1 cellular context compared by ENCODE assay signal in genomic region chr19:10882108-10882457, GRCh38.
TF ChIP-seq lines count a peak whose summit lies in the region.

No MANE protein-coding gene starts in this region.

TF ChIP-seq in IMR-90, 13 proteins besides CTCF, POLR2A, EP300 and RAD21:
- TF ChIP-seq SMC3 (IDR thresholded peaks at IDR 0.05; ENCODE audit: low read depth, low read length): no peak
- no peak for TF ChIP-seq FOS (IDR thresholded peaks at IDR 0.05; ENCODE audit: low read depth, low read length)
- TF ChIP-seq RFX5 (IDR thresholded peaks at IDR 0.05; ENCODE audit: low read depth, low read length): no peak
- no peak for TF ChIP-seq BHLHE40 (IDR thresholded peaks at IDR 0.05; ENCODE audit: low read depth, low read length)
- TF ChIP-seq CEBPB (IDR thresholded peaks at IDR 0.05; ENCODE audit: low read depth, low read length): no peak
- TF ChIP-seq NFE2L2 (IDR thresholded peaks at IDR 0.05; ENCODE audit: low read depth, low read length): no peak
- no peak for TF ChIP-seq MAZ (IDR thresholded peaks at IDR 0.05; ENCODE audit: borderline replicate concordance, low read depth, low read length)
- no peak for TF ChIP-seq USF2 (IDR thresholded peaks at IDR 0.05; ENCODE audit: low read depth, low read length)
- TF ChIP-seq CHD1 (IDR thresholded peaks at IDR 0.05; ENCODE audit: low read depth, low read length): no peak
- no peak for TF ChIP-seq MXI1 (IDR thresholded peaks at IDR 0.05; ENCODE audit: borderline replicate concordance, low read depth, low read length)
- TF ChIP-seq MAFK (IDR thresholded peaks at IDR 0.05; ENCODE audit: low read depth, low read length): no peak
- no peak for TF ChIP-seq RCOR1 (IDR thresholded peaks at IDR 0.05; ENCODE audit: insufficient replicate concordance, low read length)
- TF ChIP-seq ELK1 (IDR thresholded peaks at IDR 0.05; ENCODE audit: borderline replicate concordance, low read depth, low read length): no peak
